ENCODE assay signal across 1 cellular context in the genomic region with DNA sequence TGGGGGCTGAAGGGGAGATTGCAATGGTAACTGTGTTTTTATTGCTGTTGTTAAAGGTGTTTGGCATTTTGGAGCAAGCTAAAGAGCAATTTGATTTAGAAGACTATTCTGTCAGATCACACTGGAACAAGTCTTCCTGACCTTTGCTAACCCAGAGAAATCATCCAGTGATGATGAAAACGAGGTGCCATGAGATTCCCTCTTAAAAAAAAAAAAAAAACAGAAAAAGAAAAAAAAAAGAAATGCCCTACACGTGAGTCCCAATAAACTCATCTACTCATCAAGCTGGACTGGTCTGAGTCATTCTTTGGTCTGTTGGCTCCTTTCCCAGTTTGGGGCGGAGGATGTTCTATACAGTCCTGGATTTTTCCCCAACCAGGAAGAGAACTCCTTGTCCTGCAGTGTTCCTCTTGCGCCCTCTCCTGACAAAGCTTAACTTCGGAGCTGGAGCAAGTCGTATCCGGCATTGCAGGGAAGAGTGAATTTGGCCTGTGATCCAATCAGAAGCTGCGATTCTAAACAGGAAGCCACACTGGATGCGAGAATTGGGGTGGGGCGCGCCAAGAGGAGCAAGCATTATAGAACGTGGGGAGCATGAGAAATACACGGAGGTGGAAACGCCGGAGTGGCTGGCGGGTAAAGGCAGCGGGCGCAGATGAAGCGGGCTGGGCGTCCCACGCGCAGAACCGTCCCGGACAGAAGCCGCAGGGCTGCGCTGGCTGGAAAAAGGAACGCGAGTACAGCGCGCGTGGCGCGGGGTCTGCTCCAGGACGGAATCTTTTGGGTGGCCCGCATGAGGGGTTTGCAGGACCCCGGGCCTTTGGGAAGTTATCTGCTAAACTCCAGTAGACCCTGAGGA.
TF ChIP-seq lines count a peak whose summit lies in the region.

No MANE protein-coding gene starts in this region.

TF ChIP-seq in GM12878, 131 proteins besides CTCF, POLR2A, EP300 and RAD21 (continued from another document):
- TF ChIP-seq, protein P1, sequence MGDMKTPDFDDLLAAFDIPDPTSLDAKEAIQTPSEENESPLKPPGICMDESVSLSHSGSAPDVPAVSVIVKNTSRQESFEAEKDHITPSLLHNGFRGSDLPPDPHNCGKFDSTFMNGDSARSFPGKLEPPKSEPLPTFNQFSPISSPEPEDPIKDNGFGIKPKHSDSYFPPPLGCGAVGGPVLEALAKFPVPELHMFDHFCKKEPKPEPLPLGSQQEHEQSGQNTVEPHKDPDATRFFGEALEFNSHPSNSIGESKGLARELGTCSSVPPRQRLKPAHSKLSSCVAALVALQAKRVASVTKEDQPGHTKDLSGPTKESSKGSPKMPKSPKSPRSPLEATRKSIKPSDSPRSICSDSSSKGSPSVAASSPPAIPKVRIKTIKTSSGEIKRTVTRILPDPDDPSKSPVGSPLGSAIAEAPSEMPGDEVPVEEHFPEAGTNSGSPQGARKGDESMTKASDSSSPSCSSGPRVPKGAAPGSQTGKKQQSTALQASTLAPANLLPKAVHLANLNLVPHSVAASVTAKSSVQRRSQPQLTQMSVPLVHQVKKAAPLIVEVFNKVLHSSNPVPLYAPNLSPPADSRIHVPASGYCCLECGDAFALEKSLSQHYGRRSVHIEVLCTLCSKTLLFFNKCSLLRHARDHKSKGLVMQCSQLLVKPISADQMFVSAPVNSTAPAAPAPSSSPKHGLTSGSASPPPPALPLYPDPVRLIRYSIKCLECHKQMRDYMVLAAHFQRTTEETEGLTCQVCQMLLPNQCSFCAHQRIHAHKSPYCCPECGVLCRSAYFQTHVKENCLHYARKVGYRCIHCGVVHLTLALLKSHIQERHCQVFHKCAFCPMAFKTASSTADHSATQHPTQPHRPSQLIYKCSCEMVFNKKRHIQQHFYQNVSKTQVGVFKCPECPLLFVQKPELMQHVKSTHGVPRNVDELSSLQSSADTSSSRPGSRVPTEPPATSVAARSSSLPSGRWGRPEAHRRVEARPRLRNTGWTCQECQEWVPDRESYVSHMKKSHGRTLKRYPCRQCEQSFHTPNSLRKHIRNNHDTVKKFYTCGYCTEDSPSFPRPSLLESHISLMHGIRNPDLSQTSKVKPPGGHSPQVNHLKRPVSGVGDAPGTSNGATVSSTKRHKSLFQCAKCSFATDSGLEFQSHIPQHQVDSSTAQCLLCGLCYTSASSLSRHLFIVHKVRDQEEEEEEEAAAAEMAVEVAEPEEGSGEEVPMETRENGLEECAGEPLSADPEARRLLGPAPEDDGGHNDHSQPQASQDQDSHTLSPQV (IDR thresholded peaks at IDR 0.05) = no peak
- TF ChIP-seq BACH1 (IDR thresholded peaks at IDR 0.05; ENCODE audit: borderline replicate concordance) (no peak), FOS (IDR thresholded peaks at IDR 0.05; ENCODE audit: borderline replicate concordance, extremely low read depth, insufficient read length) (no peak), TBL1XR1 (IDR thresholded peaks at IDR 0.05; ENCODE audit: low read depth, low read length) (no peak), CHD2 (IDR thresholded peaks at IDR 0.05; ENCODE audit: borderline replicate concordance, low read depth, low read length) (peak; percentile 37; the same call in 1 of the 2 replicates), SMARCA5 (IDR thresholded peaks at IDR 0.05) (no peak; the same call in 1 of the 2 replicates)
- TF ChIP-seq, protein P2, sequence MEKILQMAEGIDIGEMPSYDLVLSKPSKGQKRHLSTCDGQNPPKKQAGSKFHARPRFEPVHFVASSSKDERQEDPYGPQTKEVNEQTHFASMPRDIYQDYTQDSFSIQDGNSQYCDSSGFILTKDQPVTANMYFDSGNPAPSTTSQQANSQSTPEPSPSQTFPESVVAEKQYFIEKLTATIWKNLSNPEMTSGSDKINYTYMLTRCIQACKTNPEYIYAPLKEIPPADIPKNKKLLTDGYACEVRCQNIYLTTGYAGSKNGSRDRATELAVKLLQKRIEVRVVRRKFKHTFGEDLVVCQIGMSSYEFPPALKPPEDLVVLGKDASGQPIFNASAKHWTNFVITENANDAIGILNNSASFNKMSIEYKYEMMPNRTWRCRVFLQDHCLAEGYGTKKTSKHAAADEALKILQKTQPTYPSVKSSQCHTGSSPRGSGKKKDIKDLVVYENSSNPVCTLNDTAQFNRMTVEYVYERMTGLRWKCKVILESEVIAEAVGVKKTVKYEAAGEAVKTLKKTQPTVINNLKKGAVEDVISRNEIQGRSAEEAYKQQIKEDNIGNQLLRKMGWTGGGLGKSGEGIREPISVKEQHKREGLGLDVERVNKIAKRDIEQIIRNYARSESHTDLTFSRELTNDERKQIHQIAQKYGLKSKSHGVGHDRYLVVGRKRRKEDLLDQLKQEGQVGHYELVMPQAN (conservative IDR thresholded peaks at IDR 0.05) = peak; percentile 76; the same call in 1 of the 2 replicates
- TF ChIP-seq, protein P3, sequence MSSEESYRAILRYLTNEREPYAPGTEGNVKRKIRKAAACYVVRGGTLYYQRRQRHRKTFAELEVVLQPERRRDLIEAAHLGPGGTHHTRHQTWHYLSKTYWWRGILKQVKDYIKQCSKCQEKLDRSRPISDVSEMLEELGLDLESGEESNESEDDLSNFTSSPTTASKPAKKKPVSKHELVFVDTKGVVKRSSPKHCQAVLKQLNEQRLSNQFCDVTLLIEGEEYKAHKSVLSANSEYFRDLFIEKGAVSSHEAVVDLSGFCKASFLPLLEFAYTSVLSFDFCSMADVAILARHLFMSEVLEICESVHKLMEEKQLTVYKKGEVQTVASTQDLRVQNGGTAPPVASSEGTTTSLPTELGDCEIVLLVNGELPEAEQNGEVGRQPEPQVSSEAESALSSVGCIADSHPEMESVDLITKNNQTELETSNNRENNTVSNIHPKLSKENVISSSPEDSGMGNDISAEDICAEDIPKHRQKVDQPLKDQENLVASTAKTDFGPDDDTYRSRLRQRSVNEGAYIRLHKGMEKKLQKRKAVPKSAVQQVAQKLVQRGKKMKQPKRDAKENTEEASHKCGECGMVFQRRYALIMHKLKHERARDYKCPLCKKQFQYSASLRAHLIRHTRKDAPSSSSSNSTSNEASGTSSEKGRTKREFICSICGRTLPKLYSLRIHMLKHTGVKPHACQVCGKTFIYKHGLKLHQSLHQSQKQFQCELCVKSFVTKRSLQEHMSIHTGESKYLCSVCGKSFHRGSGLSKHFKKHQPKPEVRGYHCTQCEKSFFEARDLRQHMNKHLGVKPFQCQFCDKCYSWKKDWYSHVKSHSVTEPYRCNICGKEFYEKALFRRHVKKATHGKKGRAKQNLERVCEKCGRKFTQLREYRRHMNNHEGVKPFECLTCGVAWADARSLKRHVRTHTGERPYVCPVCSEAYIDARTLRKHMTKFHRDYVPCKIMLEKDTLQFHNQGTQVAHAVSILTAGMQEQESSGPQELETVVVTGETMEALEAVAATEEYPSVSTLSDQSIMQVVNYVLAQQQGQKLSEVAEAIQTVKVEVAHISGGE (CRISPR knock-in tag; IDR thresholded peaks at IDR 0.05) = no peak
